ENCODE assay signal across 9 cellular contexts in the genomic region with DNA sequence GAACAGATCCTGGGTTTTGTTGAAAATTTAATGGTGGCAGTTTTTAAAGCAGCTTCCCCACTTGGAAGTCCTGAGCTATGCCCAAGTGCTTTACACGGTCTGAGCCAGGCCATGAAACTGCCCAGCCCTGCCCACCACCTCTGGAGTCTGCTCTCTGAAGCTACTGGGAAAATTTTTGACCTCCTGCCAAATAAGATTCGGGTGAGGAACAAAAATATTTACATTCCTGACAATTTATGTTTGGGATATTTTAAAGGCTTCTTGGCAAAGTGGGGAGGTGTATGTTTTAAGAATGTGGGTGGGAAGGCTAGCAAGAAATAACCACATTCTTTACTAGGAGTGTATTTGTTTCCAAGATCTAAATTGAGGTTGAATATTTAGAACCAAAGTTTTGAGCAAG. TPM values are rescaled to one million over a fixed set of nuclear protein-coding genes. Genes with fewer than 3 reads are reported as not detected.
DNase-seq lines count a peak whose midpoint lies in the region; ATAC-seq and TF ChIP-seq lines count a peak whose summit lies in the region.
"Had no signal": no experiment of that assay in that cellular context is flagged by ENCODE, and none has a peak within 500 bp of the region (broad histone marks: within the 10 kb centered on the region; RNA-seq: fewer than 3 reads in every experiment).

No MANE protein-coding gene starts in this region.

- H3K9ac ChIP-seq in SU-DHL-6 (ENCODE audit: low read length): no peak overlapping the region

- peaks cover 62% of the 10 kb centered on the region for H3K36me3 Mint-ChIP-seq in CD8-positive, alpha-beta T cell

- no peaks in the 10 kb centered on the region for H4K20me1 ChIP-seq in SU-DHL-6 (ENCODE audit: low read depth, low read length)

- TF ChIP-seq POLR2A in suprapubic skin (IDR thresholded peaks at IDR 0.05): no peak

- peak; percentile 35 for DNase-seq in hepatic stellate cell (ENCODE audit: low spot score)
- peak; percentile 41 for DNase-seq in stromal cell of bone marrow (ENCODE audit: low read depth)
- DNase-seq in NCI-H2107 treated with DMSO at 0.1 percent for 48 hours (lab: John Stamatoyannopoulos, UW; ENCODE audit: unreplicated experiment): no peak
- no peak for DNase-seq in CD8-positive, alpha-beta T cell
- no peak for DNase-seq in suprapubic skin (ENCODE audit: low spot score in 2 of 2)

- H3K27ac Mint-ChIP-seq in CD8-positive, alpha-beta T cell: no peak overlapping the region

- no peak for TF ChIP-seq EP300 in suprapubic skin (IDR thresholded peaks at IDR 0.05)

- no peaks in the 10 kb centered on the region for H3K79me2 ChIP-seq in SU-DHL-6 (ENCODE audit: insufficient read depth, low read length)

- H3K4me1 ChIP-seq in CD8-positive, alpha-beta T cell (ENCODE audit: insufficient read depth, low read length): no peaks in the 10 kb centered on the region
- peaks cover 6% of the 10 kb centered on the region for H3K4me1 ChIP-seq in suprapubic skin

- H3K27ac ChIP-seq in SU-DHL-6 (ENCODE audit: low read depth, low read length) (no peak overlapping the region), suprapubic skin (no peak overlapping the region)
- H3K27ac ChIP-seq in CD8-positive, alpha-beta T cell (ENCODE audit: low read depth, low read length): no peak overlapping the region
- H3K27ac ChIP-seq: PC-9 had no signal

- WGBS in suprapubic skin: 30% methylated on average over 2 of the region's 2 CpGs

- H3K4me1 Mint-ChIP-seq in CD8-positive, alpha-beta T cell (ENCODE audit: low read depth): peaks cover 4% of the 10 kb centered on the region

- no peak overlapping the region for H3K4me3 Mint-ChIP-seq in CD8-positive, alpha-beta T cell

- H3K36me3 ChIP-seq in SU-DHL-6 (ENCODE audit: low read length) (no peaks in the 10 kb centered on the region), suprapubic skin (peaks cover 12% of the 10 kb centered on the region)
- H3K36me3 ChIP-seq in CD8-positive, alpha-beta T cell (ENCODE audit: insufficient read depth, low read length): peaks cover 3% of the 10 kb centered on the region

- CTCF ChIA-PET in CD8-positive, alpha-beta T cell (lab: Charles Lee): interaction anchor here (0.8 kb wide), 1 partner anchor 129 kb away, joined by 3 read pairs; no protein-coding TSS in a partner anchor

- no peak for TF ChIP-seq CTCF in SU-DHL-6 (IDR thresholded peaks at IDR 0.05; ENCODE audit: insufficient read depth, low read length, poor library complexity, severe bottlenecking)
- no peak for TF ChIP-seq CTCF in CD8-positive, alpha-beta T cell (IDR thresholded peaks at IDR 0.05)
- no peak for TF ChIP-seq CTCF in suprapubic skin (IDR thresholded peaks at IDR 0.05)

- H3K4me2 ChIP-seq in SU-DHL-6 (ENCODE audit: low read depth, low read length, poor library complexity, severe bottlenecking): peak overlapping the region; percentile 37
- H3K4me2 ChIP-seq: PC-9 had no signal

- H3K27me3 ChIP-seq in SU-DHL-6 (ENCODE audit: low read length): no peaks in the 10 kb centered on the region
- no peaks in the 10 kb centered on the region for H3K27me3 ChIP-seq in CD8-positive, alpha-beta T cell (ENCODE audit: insufficient read depth, low read length)
- H3K27me3 ChIP-seq in suprapubic skin: no peaks in the 10 kb centered on the region

- POLR2A ChIA-PET in CD8-positive, alpha-beta T cell (lab: Charles Lee): interaction anchor here (1.0 to 1.1 kb wide), 3 partner anchors 19 to 115 kb away, joined by 3 read pairs; partner anchors contain the start of gene HACD4

- no peaks in the 10 kb centered on the region for H3K9me3 ChIP-seq in SU-DHL-6 (ENCODE audit: insufficient read depth, low read length)
- H3K9me3 ChIP-seq in CD8-positive, alpha-beta T cell (ENCODE audit: low read length): no peaks in the 10 kb centered on the region
- no peaks in the 10 kb centered on the region for H3K9me3 ChIP-seq in suprapubic skin

- ATAC-seq in GM21723 (IDR thresholded peaks at IDR 0.05; ENCODE audit: unreplicated experiment) (peak; percentile 7), GM19324 (IDR thresholded peaks at IDR 0.05; ENCODE audit: low FRiP score, unreplicated experiment) (no peak)
- ATAC-seq in CD8-positive, alpha-beta T cell: no peak

- H3K4me3 ChIP-seq in SU-DHL-6 (ENCODE audit: insufficient read depth, low read length, poor library complexity, severe bottlenecking): no peak overlapping the region
- no peak overlapping the region for H3K4me3 ChIP-seq in CD8-positive, alpha-beta T cell (ENCODE audit: low read depth, low read length)
- H3K4me3 ChIP-seq in suprapubic skin: no peak overlapping the region
- H3K4me3 ChIP-seq: PC-9 had no signal

- no peaks in the 10 kb centered on the region for H3K9me3 Mint-ChIP-seq in CD8-positive, alpha-beta T cell

- no peaks in the 10 kb centered on the region for H3F3A ChIP-seq in SU-DHL-6 (ENCODE audit: insufficient read depth)

- no peaks in the 10 kb centered on the region for H3K9me2 ChIP-seq in SU-DHL-6 (replicated peaks; ENCODE audit: insufficient read depth, low read length)

- H3K27me3 Mint-ChIP-seq in CD8-positive, alpha-beta T cell (ENCODE audit: low read depth): no peaks in the 10 kb centered on the region

- no peak overlapping the region for H2AFZ ChIP-seq in SU-DHL-6 (ENCODE audit: low read depth, low read length, severe bottlenecking)
- H2AFZ ChIP-seq: PC-9 had no signal

- intact Hi-C loops in CD8-positive, alpha-beta T cell (cut with DNase I, micrococcal nuclease): no loop called here

RNA-seq across cellular contexts. Expression of gene HACD4, which starts 50.0 kb away (rescaled TPM):
- 1 to 10 TPM; 5.9 to 6.3 TPM for total RNA-seq in CD8-positive, alpha-beta T cell
- 1 to 10 TPM; 1.9 to 4.1 (median 2.9) TPM for total RNA-seq in suprapubic skin

Comparison
In these comparisons a context has a peak if more than half of its experiments do, and no peak if none do; other contexts are left out.
1. DNase-seq: peak in hepatic stellate cell (single experiment) and stromal cell of bone marrow (single experiment); none in NCI-H2107 treated with DMSO at 0.1 percent for 48 hours (single experiment), CD8-positive, alpha-beta T cell (0 of 7) and suprapubic skin (0 of 2).